In the genomic region with DNA sequence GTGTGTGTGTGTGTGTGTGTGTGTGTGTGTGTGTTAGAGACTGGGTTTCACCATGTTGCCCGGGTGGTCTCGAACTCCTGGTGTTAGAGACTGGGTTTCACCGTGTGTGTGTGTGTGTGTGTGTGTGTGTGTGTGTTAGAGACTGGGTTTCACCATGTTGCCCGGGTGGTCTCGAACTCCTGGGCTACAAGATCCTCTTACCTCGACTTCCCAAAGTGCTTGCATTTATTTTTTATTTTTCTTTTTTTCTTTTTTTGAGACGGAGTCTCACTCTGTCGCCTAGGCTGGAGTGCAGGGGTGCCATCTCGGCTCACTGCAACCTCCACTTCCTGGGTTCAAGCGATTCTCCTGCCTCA, we compare ENCODE assay signal across 6 cellular contexts. TPM values are rescaled to one million over a fixed set of nuclear protein-coding genes. Genes with fewer than 3 reads are reported as not detected.
DNase-seq lines count a peak whose midpoint lies in the region; FAIRE-seq and TF ChIP-seq lines count a peak whose summit lies in the region.
"Not testable (repeated sequence)": the region's sequence is repeated elsewhere in the genome, so short reads cannot be mapped to it uniquely, and the experiment has no call there.

No MANE protein-coding gene starts in this region.

- peak overlapping the region; percentile 42 for H3K27ac Mint-ChIP-seq in activated CD4-positive, alpha-beta memory T cell treated with anti-CD3 and anti-CD28 coated beads, Interleukin-2, amount 10 ng/mL, durations not matched to agents 7 days and 5 days

- FAIRE-seq in kidney (lab: Jason Lieb, UNC): not testable (repeated sequence)

- H3K4me1 Mint-ChIP-seq in activated CD4-positive, alpha-beta memory T cell treated with anti-CD3 and anti-CD28 coated beads, Interleukin-2, amount 10 ng/mL, durations not matched to agents 7 days and 5 days: peaks cover 59% of the 10 kb centered on the region

- H3K4me1 ChIP-seq in A673 (ENCODE audit: insufficient read depth, low read length, poor library complexity, severe bottlenecking); prostate gland (replicated peaks): not testable (repeated sequence)
- peaks cover 21% of the 10 kb centered on the region for H3K4me1 ChIP-seq in HUES6 (ENCODE audit: control insufficient read depth, insufficient read depth, low read length)
- peaks cover 9 to 24% of the 10 kb centered on the region in 2 donors for H3K4me1 ChIP-seq in kidney (ENCODE audit: control insufficient read depth in 1 of 2, insufficient read depth in 1 of 2, low read depth in 1 of 2, low read length in 2 of 2)

- not testable (repeated sequence) for TF ChIP-seq POLR2A in prostate gland (IDR thresholded peaks at IDR 0.05)

- H3K36me3 Mint-ChIP-seq in activated CD4-positive, alpha-beta memory T cell treated with anti-CD3 and anti-CD28 coated beads, Interleukin-2, amount 10 ng/mL, durations not matched to agents 7 days and 5 days (ENCODE audit: low read depth): peaks cover 21% of the 10 kb centered on the region

- not testable (repeated sequence) for H3K36me3 ChIP-seq in A673 (ENCODE audit: insufficient read depth, low read length, poor library complexity, severe bottlenecking); HUES6 (ENCODE audit: control insufficient read depth, insufficient read depth, low read length); kidney (ENCODE audit: control insufficient read depth in 1 of 2, insufficient read depth in 2 of 2, low read length in 2 of 2); prostate gland

- H3K27ac ChIP-seq in A673 (ENCODE audit: low read depth, low read length, poor library complexity, severe bottlenecking) (peak overlapping the region; percentile 92), dorsolateral prefrontal cortex (peak overlapping the region in 3 of 59 donors; percentile 78 to 89 (median 88)), prostate gland (peak overlapping the region; percentile 83 to 86)
- not testable (repeated sequence) for H3K27ac ChIP-seq in HUES6 (ENCODE audit: low read depth, low read length); kidney (ENCODE audit: low read depth in 2 of 2, low read length in 2 of 2)

- TF ChIP-seq CTCF in A673 (conservative IDR thresholded peaks at IDR 0.05; ENCODE audit: low read depth, low read length); dorsolateral prefrontal cortex (IDR thresholded peaks at IDR 0.05 in 54 of 56, conservative IDR thresholded peaks at IDR 0.05 in 2 of 56; ENCODE audit: low read depth in 1 of 56, partially characterized antibody in 56 of 56); kidney (IDR thresholded peaks at IDR 0.05; ENCODE audit: borderline replicate concordance, extremely low read depth, insufficient read depth); prostate gland (IDR thresholded peaks at IDR 0.05): not testable (repeated sequence)

- H3K4me3 ChIP-seq in A673 (ENCODE audit: low read depth, low read length, poor library complexity, severe bottlenecking) (peak overlapping the region; percentile 80), HUES6 (ENCODE audit: low read depth, low read length) (peak overlapping the region; percentile 75), dorsolateral prefrontal cortex (peak overlapping the region in 57 of 59 donors; percentile 62 to 95 (median 76)), kidney (ENCODE audit: low read length in 2 of 2) (peak overlapping the region; percentile 74 to 95), prostate gland (peak overlapping the region; percentile 80 to 97)

- not testable (repeated sequence) for H3K9me3 Mint-ChIP-seq in activated CD4-positive, alpha-beta memory T cell treated with anti-CD3 and anti-CD28 coated beads, Interleukin-2, amount 10 ng/mL, durations not matched to agents 7 days and 5 days

- H3K9ac ChIP-seq in HUES6 (ENCODE audit: low read length): peak overlapping the region; percentile 93
- peak overlapping the region in 1 of 2 donors; percentile 68 for H3K9ac ChIP-seq in kidney (ENCODE audit: low read length in 2 of 2)

- TSS peak; percentile 71 for BruUV-seq in A673 (replicated peaks; lab: Mats Ljungman, UMichigan)

- intact Hi-C loops in A673 (cut with micrococcal nuclease; ENCODE audit: unreplicated experiment); kidney (cut with DNase I); prostate gland (cut with DNase I): not testable (repeated sequence)
- intact Hi-C loops in dorsolateral prefrontal cortex (cut with DNase I): loop anchor here in 1 of 2 donors (5.0 kb wide), 1 partner anchor 46 kb away; the partner anchor contains the start of genes EARS2 and UBFD1

- 75% methylated on average over 10 of the region's 10 CpGs for WGBS in prostate gland

- CTCF ChIA-PET in A673 (lab: Charles Lee): interaction anchor here (0.7 kb wide), 1 partner anchor 86 kb away, joined by 5 read pairs; no protein-coding TSS in a partner anchor
- CTCF ChIA-PET in activated CD4-positive, alpha-beta memory T cell treated with anti-CD3 and anti-CD28 coated beads, Interleukin-2, amount 10 ng/mL, durations not matched to agents 7 days and 5 days (lab: Charles Lee): not testable (repeated sequence)

- peak overlapping the region; percentile 75 for H3K4me3 Mint-ChIP-seq in activated CD4-positive, alpha-beta memory T cell treated with anti-CD3 and anti-CD28 coated beads, Interleukin-2, amount 10 ng/mL, durations not matched to agents 7 days and 5 days

- POLR2A ChIA-PET in A673 (lab: Charles Lee; ENCODE audit: low non-redundant PET): not testable (repeated sequence)
- POLR2A ChIA-PET in activated CD4-positive, alpha-beta memory T cell treated with anti-CD3 and anti-CD28 coated beads, Interleukin-2, amount 10 ng/mL, durations not matched to agents 7 days and 5 days (lab: Charles Lee): interaction anchor here (0.7 to 3.2 kb wide), 6 partner anchors 10 to 1946 kb away, joined by 3 to 22 read pairs (median 7); partner anchors contain the start of genes EARS2 and UBFD1

- H3K27me3 Mint-ChIP-seq in activated CD4-positive, alpha-beta memory T cell treated with anti-CD3 and anti-CD28 coated beads, Interleukin-2, amount 10 ng/mL, durations not matched to agents 7 days and 5 days: not testable (repeated sequence)

- H3K27me3 ChIP-seq in A673 (replicated peaks; ENCODE audit: insufficient read depth, low read depth, low read length, poor library complexity); HUES6 (ENCODE audit: control insufficient read depth, insufficient read depth, low read length); dorsolateral prefrontal cortex; prostate gland (replicated peaks; ENCODE audit: insufficient read depth): not testable (repeated sequence)

- DNase-seq in A673 (ENCODE audit: low spot score); activated CD4-positive, alpha-beta memory T cell treated with anti-CD3 and anti-CD28 coated beads, Interleukin-2, amount 10 ng/mL, durations not matched to agents 7 days and 5 days; dorsolateral prefrontal cortex; kidney; prostate gland (ENCODE audit: low spot score): not testable (repeated sequence)

- not testable (repeated sequence) for H3K9me3 ChIP-seq in A673 (ENCODE audit: low read depth, low read length, poor library complexity, severe bottlenecking); HUES6 (ENCODE audit: control insufficient read depth, insufficient read depth, low read depth, low read length); kidney (ENCODE audit: control insufficient read depth in 1 of 2, low read length in 2 of 2); prostate gland

RNA-seq across cellular contexts. Expression of gene GGA2, which starts 0.6 kb away (rescaled TPM):
- total RNA-seq in A673 (2021) (126 and 142 TPM in 2 replicates), dorsolateral prefrontal cortex (100 to 1,000 TPM in 19 of 120 experiments, 10 to 100 TPM in 101; 46.0 to 124 (median 85.7) TPM), kidney (79.9 TPM), prostate gland (100 to 1,000 TPM in 1 of 2 donors, 10 to 100 TPM in 1; 75.7 to 105 TPM)
- 10 to 100 TPM; 95.3 to 97.8 TPM for total RNA-seq in activated CD4-positive, alpha-beta memory T cell treated with anti-CD3 and anti-CD28 coated beads, Interleukin-2, amount 10 ng/mL, durations not matched to agents 7 days and 5 days
- polyA plus RNA-seq in kidney (ENCODE audit: insufficient read depth, low read depth, low replicate concordance): 43.5 TPM

RNA-seq across cellular contexts. Expression of gene EARS2, which starts 46.3 kb away (rescaled TPM):
- total RNA-seq in A673 (2021) (32.7 and 38.9 TPM in 2 replicates), dorsolateral prefrontal cortex (10 to 100 TPM; 20.1 to 47.2 (median 31.9) TPM), kidney (21.6 TPM), prostate gland (10 to 100 TPM; 40.3 to 60.2 TPM)
- total RNA-seq in activated CD4-positive, alpha-beta memory T cell treated with anti-CD3 and anti-CD28 coated beads, Interleukin-2, amount 10 ng/mL, durations not matched to agents 7 days and 5 days: 10 to 100 TPM in 1 of 2 experiments, 1 to 10 TPM in 1; 9.3 to 11.0 TPM
- polyA plus RNA-seq in kidney (ENCODE audit: insufficient read depth, low read depth, low replicate concordance): 30.4 TPM

RNA-seq across cellular contexts. Expression of gene UBFD1, which starts 46.6 kb away (rescaled TPM):
- total RNA-seq in A673 (2021) (121 and 124 TPM in 2 replicates), dorsolateral prefrontal cortex (100 to 1,000 TPM in 1 of 120 experiments, 10 to 100 TPM in 119; 43.7 to 103 (median 69.8) TPM), kidney (52.8 TPM), prostate gland (100 to 1,000 TPM in 1 of 2 donors, 10 to 100 TPM in 1; 92.2 to 218 TPM)
- total RNA-seq in activated CD4-positive, alpha-beta memory T cell treated with anti-CD3 and anti-CD28 coated beads, Interleukin-2, amount 10 ng/mL, durations not matched to agents 7 days and 5 days: 10 to 100 TPM; 36.6 to 39.7 TPM
- 20.8 TPM for polyA plus RNA-seq in kidney (ENCODE audit: insufficient read depth, low read depth, low replicate concordance)

RNA-seq across cellular contexts. Expression of gene COG7, which starts 57.9 kb away (rescaled TPM):
- total RNA-seq in A673 (2021): 33.8 and 40.4 TPM in 2 replicates
- total RNA-seq in activated CD4-positive, alpha-beta memory T cell treated with anti-CD3 and anti-CD28 coated beads, Interleukin-2, amount 10 ng/mL, durations not matched to agents 7 days and 5 days: 10 to 100 TPM; 18.0 to 19.0 TPM
- 10 to 100 TPM; 22.6 to 48.1 (median 35.2) TPM for total RNA-seq in dorsolateral prefrontal cortex
- 25.2 TPM for total RNA-seq in kidney
- 27.0 TPM for polyA plus RNA-seq in kidney (ENCODE audit: insufficient read depth, low read depth, low replicate concordance)
- total RNA-seq in prostate gland: 10 to 100 TPM; 34.0 to 35.3 TPM
